Comparison of ENCODE assay signal across 9 cellular contexts in the genomic region with DNA sequence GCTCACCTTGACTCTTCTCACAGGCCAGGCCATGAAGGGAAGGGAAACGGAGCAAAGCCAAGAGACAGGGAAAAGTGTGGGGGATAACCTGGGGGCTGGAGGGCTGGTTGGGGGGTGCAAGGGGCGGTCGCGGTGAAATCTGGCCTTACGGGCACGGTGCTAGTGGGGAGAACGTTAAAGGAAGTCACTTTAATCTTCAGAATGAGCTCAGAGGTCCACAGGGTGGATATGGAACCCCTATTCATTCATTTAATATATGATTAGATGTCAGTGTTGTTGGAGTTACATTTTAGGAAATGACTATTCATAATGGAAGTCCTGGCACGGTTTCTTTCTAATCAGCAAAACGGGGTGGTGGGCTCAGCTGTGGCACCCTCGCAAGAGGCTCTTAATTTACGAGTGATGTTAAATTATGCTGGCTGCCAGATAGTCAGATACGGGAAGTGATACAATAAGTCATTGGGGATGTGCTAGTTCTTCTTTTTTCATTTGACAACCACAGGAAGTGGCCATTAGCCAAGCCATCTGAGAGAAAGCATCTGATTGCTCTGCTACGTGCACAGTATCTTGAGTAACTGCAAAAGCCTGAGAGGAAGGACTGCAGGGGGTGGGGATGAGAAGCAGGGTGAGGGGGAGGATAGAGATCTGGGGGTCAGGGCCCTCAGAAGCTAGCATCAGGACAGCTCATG.
DNase-seq lines count a peak whose midpoint lies in the region; ATAC-seq and TF ChIP-seq lines count a peak whose summit lies in the region.
"Had no signal": no experiment of that assay in that cellular context is flagged by ENCODE, and none has a peak within 500 bp of the region (broad histone marks: within the 10 kb centered on the region; RNA-seq: fewer than 3 reads in every experiment).

No MANE protein-coding gene starts in this region.

- H3K9me3 Mint-ChIP-seq in activated B cell treated with CpG ODN at 0.5 μM for 24 hours, result no peaks in the 10 kb centered on the region
- no peaks in the 10 kb centered on the region for H3K9me3 Mint-ChIP-seq in naive thymus-derived CD8-positive, alpha-beta T cell
- H3K9me3 Mint-ChIP-seq: activated naive CD4-positive, alpha-beta T cell treated with anti-CD3 and anti-CD28 coated beads, Interleukin-2, amount 50 U/mL, for 72 hours had no signal

- H3K4me3 Mint-ChIP-seq in activated B cell treated with CpG ODN at 0.5 μM for 24 hours, result peak overlapping the region; percentile 73
- H3K4me3 Mint-ChIP-seq in naive thymus-derived CD8-positive, alpha-beta T cell, result peak overlapping the region in 8 of 10 donors; percentile 13 to 74 (median 51)

- peak overlapping the region; percentile 92 for H3K27ac Mint-ChIP-seq in activated B cell treated with CpG ODN at 0.5 μM for 24 hours
- peak overlapping the region in 6 of 10 donors; percentile 1 to 83 (median 40) for H3K27ac Mint-ChIP-seq in naive thymus-derived CD8-positive, alpha-beta T cell
- H3K27ac Mint-ChIP-seq: activated naive CD4-positive, alpha-beta T cell treated with anti-CD3 and anti-CD28 coated beads, Interleukin-2, amount 50 U/mL, for 72 hours had no signal

- ATAC-seq in GM19438 (IDR thresholded peaks at IDR 0.05; ENCODE audit: low read depth, unreplicated experiment) (peak; percentile 96), HG03439 (IDR thresholded peaks at IDR 0.05; ENCODE audit: unreplicated experiment) (peak; percentile 95), activated B cell treated with CpG ODN at 0.5 μM for 24 hours (ENCODE audit: low read depth) (peak; percentile 89), SK-N-SH treated with all-trans-retinoic acid at 6 μM for 48 hours (no peak)
- peak; percentile 57 to 63 for ATAC-seq in naive thymus-derived CD8-positive, alpha-beta T cell

- POLR2A ChIA-PET in activated B cell treated with CpG ODN at 0.5 μM for 24 hours (lab: Charles Lee), result interaction anchor here (0.5 to 2.2 kb wide), 12 partner anchors 10 to 255 kb away, joined by 3 to 12 read pairs (median 4); partner anchors contain the start of gene QKI
- POLR2A ChIA-PET in naive thymus-derived CD8-positive, alpha-beta T cell (lab: Charles Lee), result no interaction called here

- peak; percentile 95 for DNase-seq in CD1c-positive myeloid dendritic cell (ENCODE audit: extremely low spot score)
- DNase-seq in activated B cell treated with CpG ODN at 0.5 μM for 24 hours, result no peak
- peak in 2 of 10 donors; percentile 7 to 27 for DNase-seq in naive thymus-derived CD8-positive, alpha-beta T cell
- no peak for DNase-seq in stimulated activated CD4-positive, alpha-beta T cell treated with anti-CD3 and anti-CD28 coated beads, Interleukin-2, amount 100 ng/mL, for 48 hours
- no peak for DNase-seq in erythroblast (lab: John Stamatoyannopoulos, UW)

- TF ChIP-seq CTCF in activated B cell treated with CpG ODN at 0.5 μM for 24 hours (IDR thresholded peaks at IDR 0.05), result no peak

- peaks cover 27% of the 10 kb centered on the region for H3K4me1 Mint-ChIP-seq in activated B cell treated with CpG ODN at 0.5 μM for 24 hours
- H3K4me1 Mint-ChIP-seq in naive thymus-derived CD8-positive, alpha-beta T cell, result peaks cover 8 to 39% (median 13%) of the 10 kb centered on the region in 4 donors

- no peak for TF ChIP-seq POLR2A in erythroblast (IDR thresholded peaks at IDR 0.05; ENCODE audit: low read length)

- intact Hi-C loops in activated B cell treated with CpG ODN at 0.5 μM for 24 hours (cut with micrococcal nuclease), result loop anchor here (1.0 to 5.0 kb wide), 7 partner anchors 31 to 251 kb away; no protein-coding TSS in a partner anchor

- no peaks in the 10 kb centered on the region for H3K36me3 Mint-ChIP-seq in activated B cell treated with CpG ODN at 0.5 μM for 24 hours (ENCODE audit: low read depth)
- H3K36me3 Mint-ChIP-seq in naive thymus-derived CD8-positive, alpha-beta T cell, result no peaks in the 10 kb centered on the region
- H3K36me3 Mint-ChIP-seq: activated naive CD4-positive, alpha-beta T cell treated with anti-CD3 and anti-CD28 coated beads, Interleukin-2, amount 50 U/mL, for 72 hours had no signal

- CTCF ChIA-PET in activated B cell treated with CpG ODN at 0.5 μM for 24 hours (lab: Charles Lee), result interaction anchor here (1.5 kb wide), 1 partner anchor 45 kb away, joined by 4 read pairs; no protein-coding TSS in a partner anchor

- H3K27me3 Mint-ChIP-seq in activated B cell treated with CpG ODN at 0.5 μM for 24 hours, result no peaks in the 10 kb centered on the region
- H3K27me3 Mint-ChIP-seq in naive thymus-derived CD8-positive, alpha-beta T cell, result peaks cover 0 to 8% (median 1%) of the 10 kb centered on the region in 5 donors

TF ChIP-seq in SK-N-SH treated with all-trans-retinoic acid at 6 μM for 48 hours, 23 proteins besides CTCF, POLR2A, EP300 and RAD21:
- TF ChIP-seq ZC3H10 (CRISPR knock-in tag; IDR thresholded peaks at IDR 0.05) (no peak), OSR1 (CRISPR knock-in tag; IDR thresholded peaks at IDR 0.05) (no peak), ZNF565 (CRISPR knock-in tag; conservative IDR thresholded peaks at IDR 0.05; ENCODE audit: low read depth) (no peak), CREB5 (CRISPR knock-in tag; IDR thresholded peaks at IDR 0.05; ENCODE audit: low read depth) (no peak), TOX (CRISPR knock-in tag; IDR thresholded peaks at IDR 0.05; ENCODE audit: borderline replicate concordance) (no peak), ISL1 (CRISPR knock-in tag; IDR thresholded peaks at IDR 0.05) (no peak), ESRRG (CRISPR knock-in tag; IDR thresholded peaks at IDR 0.05) (no peak), PPARA (CRISPR knock-in tag; IDR thresholded peaks at IDR 0.05; ENCODE audit: borderline replicate concordance) (no peak), SNAI2 (CRISPR knock-in tag; IDR thresholded peaks at IDR 0.05) (no peak), CSDC2 (CRISPR knock-in tag; IDR thresholded peaks at IDR 0.05) (no peak), ZNF8 (CRISPR knock-in tag; IDR thresholded peaks at IDR 0.05) (no peak), TCF4 (CRISPR knock-in tag; IDR thresholded peaks at IDR 0.05; ENCODE audit: borderline replicate concordance) (no peak), RARB (CRISPR knock-in tag; IDR thresholded peaks at IDR 0.05) (no peak), ZFP30 (CRISPR knock-in tag; IDR thresholded peaks at IDR 0.05) (no peak), ARNTL (CRISPR knock-in tag; IDR thresholded peaks at IDR 0.05; ENCODE audit: borderline replicate concordance, low read depth) (no peak)
- TF ChIP-seq, protein P1, sequence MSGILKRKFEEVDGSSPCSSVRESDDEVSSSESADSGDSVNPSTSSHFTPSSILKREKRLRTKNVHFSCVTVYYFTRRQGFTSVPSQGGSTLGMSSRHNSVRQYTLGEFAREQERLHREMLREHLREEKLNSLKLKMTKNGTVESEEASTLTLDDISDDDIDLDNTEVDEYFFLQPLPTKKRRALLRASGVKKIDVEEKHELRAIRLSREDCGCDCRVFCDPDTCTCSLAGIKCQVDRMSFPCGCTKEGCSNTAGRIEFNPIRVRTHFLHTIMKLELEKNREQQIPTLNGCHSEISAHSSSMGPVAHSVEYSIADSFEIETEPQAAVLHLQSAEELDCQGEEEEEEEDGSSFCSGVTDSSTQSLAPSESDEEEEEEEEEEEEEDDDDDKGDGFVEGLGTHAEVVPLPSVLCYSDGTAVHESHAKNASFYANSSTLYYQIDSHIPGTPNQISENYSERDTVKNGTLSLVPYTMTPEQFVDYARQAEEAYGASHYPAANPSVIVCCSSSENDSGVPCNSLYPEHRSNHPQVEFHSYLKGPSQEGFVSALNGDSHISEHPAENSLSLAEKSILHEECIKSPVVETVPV (CRISPR knock-in tag; IDR thresholded peaks at IDR 0.05), result no peak
- TF ChIP-seq, protein P2, sequence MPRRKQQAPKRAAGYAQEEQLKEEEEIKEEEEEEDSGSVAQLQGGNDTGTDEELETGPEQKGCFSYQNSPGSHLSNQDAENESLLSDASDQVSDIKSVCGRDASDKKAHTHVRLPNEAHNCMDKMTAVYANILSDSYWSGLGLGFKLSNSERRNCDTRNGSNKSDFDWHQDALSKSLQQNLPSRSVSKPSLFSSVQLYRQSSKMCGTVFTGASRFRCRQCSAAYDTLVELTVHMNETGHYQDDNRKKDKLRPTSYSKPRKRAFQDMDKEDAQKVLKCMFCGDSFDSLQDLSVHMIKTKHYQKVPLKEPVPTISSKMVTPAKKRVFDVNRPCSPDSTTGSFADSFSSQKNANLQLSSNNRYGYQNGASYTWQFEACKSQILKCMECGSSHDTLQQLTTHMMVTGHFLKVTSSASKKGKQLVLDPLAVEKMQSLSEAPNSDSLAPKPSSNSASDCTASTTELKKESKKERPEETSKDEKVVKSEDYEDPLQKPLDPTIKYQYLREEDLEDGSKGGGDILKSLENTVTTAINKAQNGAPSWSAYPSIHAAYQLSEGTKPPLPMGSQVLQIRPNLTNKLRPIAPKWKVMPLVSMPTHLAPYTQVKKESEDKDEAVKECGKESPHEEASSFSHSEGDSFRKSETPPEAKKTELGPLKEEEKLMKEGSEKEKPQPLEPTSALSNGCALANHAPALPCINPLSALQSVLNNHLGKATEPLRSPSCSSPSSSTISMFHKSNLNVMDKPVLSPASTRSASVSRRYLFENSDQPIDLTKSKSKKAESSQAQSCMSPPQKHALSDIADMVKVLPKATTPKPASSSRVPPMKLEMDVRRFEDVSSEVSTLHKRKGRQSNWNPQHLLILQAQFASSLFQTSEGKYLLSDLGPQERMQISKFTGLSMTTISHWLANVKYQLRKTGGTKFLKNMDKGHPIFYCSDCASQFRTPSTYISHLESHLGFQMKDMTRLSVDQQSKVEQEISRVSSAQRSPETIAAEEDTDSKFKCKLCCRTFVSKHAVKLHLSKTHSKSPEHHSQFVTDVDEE (CRISPR knock-in tag; IDR thresholded peaks at IDR 0.05), result no peak
